Comparison of ENCODE assay signal across 13 cellular contexts in genomic region chr11:73186294-73186850, GRCh38. TPM values are rescaled to one million over a fixed set of nuclear protein-coding genes. Genes with fewer than 3 reads are reported as not detected.
A peak's percentile ranks its signal among the peaks of the same experiment; 100 is the strongest.
DNase-seq lines count a peak whose midpoint lies in the region; ATAC-seq and TF ChIP-seq lines count a peak whose summit lies in the region.
"Had no signal": no experiment of that assay in that cellular context is flagged by ENCODE, and none has a peak within 500 bp of the region (broad histone marks: within the 10 kb centered on the region; RNA-seq: fewer than 3 reads in every experiment).

No MANE protein-coding gene starts in this region.

- intact Hi-C loops in mammary epithelial cell (cut with micrococcal nuclease) = loop anchor here (1.0 to 2.0 kb wide), 3 partner anchors 8 to 148 kb away; partner anchors contain the start of gene P2RY2
- intact Hi-C loops in prostate gland (cut with DNase I) = loop anchor here (5.0 kb wide), 2 partner anchors 56 to 101 kb away; no protein-coding TSS in a partner anchor
- intact Hi-C loops in activated CD8-positive, alpha-beta T cell treated with anti-CD3 and anti-CD28 coated beads for 36 hours (cut with micrococcal nuclease) = loop anchor here (10.0 kb wide), 2 partner anchors 108 to 352 kb away; no protein-coding TSS in a partner anchor

- TF ChIP-seq CTCF in mammary epithelial cell (conservative IDR thresholded peaks at IDR 0.05 in 1 of 2, IDR thresholded peaks at IDR 0.05 in 1 of 2; ENCODE audit: extremely low read depth in 1 of 2, insufficient read depth in 1 of 2, low read depth in 1 of 2, low read length in 2 of 2) = no peak
- TF ChIP-seq CTCF in prostate gland (IDR thresholded peaks at IDR 0.05) = no peak
- no peak for TF ChIP-seq CTCF in activated CD8-positive, alpha-beta T cell treated with anti-CD3 and anti-CD28 coated beads for 36 hours (IDR thresholded peaks at IDR 0.05)

- POLR2A ChIA-PET in activated CD8-positive, alpha-beta T cell treated with anti-CD3 and anti-CD28 coated beads for 36 hours (lab: Charles Lee) = interaction anchor here (1.1 kb wide), 1 partner anchor 364 kb away, joined by 3 read pairs; no protein-coding TSS in a partner anchor

- H3K4me3 ChIP-seq in BLaER1 treated with 17β-estradiol and CSF1 and Interleukin-3, amounts not matched to agents 10 nM and 100 nM = peak overlapping the region in 1 of 10 experiments; percentile 59; a peak in 1 of 20 replicates
- H3K4me3 ChIP-seq in mammary epithelial cell (replicated peaks in 1 of 3; ENCODE audit: insufficient read depth in 1 of 3, low read depth in 2 of 3, low read length in 3 of 3) (peak overlapping the region in 1 of 3 experiments; percentile 15), prostate gland (no peak overlapping the region)

- H2AFZ ChIP-seq in mammary epithelial cell (ENCODE audit: low read depth, low read length) = peak overlapping the region; percentile 58

- CTCF ChIA-PET in mammary epithelial cell (lab: Charles Lee; ENCODE audit: low non-redundant PET) = interaction anchor here (0.6 to 2.0 kb wide), 9 partner anchors 9 to 461 kb away, joined by 3 to 18 read pairs (median 5); no protein-coding TSS in a partner anchor
- CTCF ChIA-PET in activated CD8-positive, alpha-beta T cell treated with anti-CD3 and anti-CD28 coated beads for 36 hours (lab: Charles Lee) = interaction anchor here (0.7 to 4.7 kb wide), 16 partner anchors 9 to 311 kb away, joined by 3 to 39 read pairs (median 4); no protein-coding TSS in a partner anchor

- peaks cover 7% of the 10 kb centered on the region for H3K27me3 Mint-ChIP-seq in activated CD8-positive, alpha-beta T cell treated with anti-CD3 and anti-CD28 coated beads for 36 hours

- peaks cover 3% of the 10 kb centered on the region for H3K4me1 Mint-ChIP-seq in activated CD8-positive, alpha-beta T cell treated with anti-CD3 and anti-CD28 coated beads for 36 hours (ENCODE audit: low read depth)

- in situ Hi-C loops in KBM-7 (cut with MboI; ENCODE audit: low pct_unique_long_range_greater_than_20kb, low sequenced_read_pairs) (no loop called here), mammary epithelial cell (cut with MboI; ENCODE audit: low sequenced_read_pairs in 2 of 2) (loop anchor here (5.0 to 10.0 kb wide), 4 partner anchors 51 to 462 kb away; no protein-coding TSS in a partner anchor)

- H3K36me3 ChIP-seq in BLaER1 treated with 17β-estradiol and CSF1 and Interleukin-3, amounts not matched to agents 10 nM and 100 nM = no peaks in the 10 kb centered on the region
- no peaks in the 10 kb centered on the region for H3K36me3 ChIP-seq in mammary epithelial cell (ENCODE audit: insufficient read depth, low read length)
- no peaks in the 10 kb centered on the region for H3K36me3 ChIP-seq in prostate gland

- ATAC-seq in GM19023 (IDR thresholded peaks at IDR 0.05; ENCODE audit: unreplicated experiment) (no peak), HG02981 (IDR thresholded peaks at IDR 0.05; ENCODE audit: unreplicated experiment) (no peak)
- no peak for ATAC-seq in activated CD8-positive, alpha-beta T cell treated with anti-CD3 and anti-CD28 coated beads for 36 hours

- H3K4me3 Mint-ChIP-seq in activated CD8-positive, alpha-beta T cell treated with anti-CD3 and anti-CD28 coated beads for 36 hours = no peak overlapping the region
- H3K4me3 Mint-ChIP-seq: nephron; T-helper 1 cell treated with Interleukin-12 subunit alpha and Interleukin-12 subunit beta and Interleukin-4 antibody, amounts not matched to agents 30 μg/mL and 1 μg/mL, for 36 hours had no signal

- TF ChIP-seq POLR2A in prostate gland (IDR thresholded peaks at IDR 0.05) = no peak

- dilution Hi-C loops in mammary epithelial cell (cut with HindIII; ENCODE audit: low sequenced_read_pairs) = no loop called here

- no TSS peak for BruUV-seq in mammary epithelial cell (replicated peaks; lab: Mats Ljungman, UMichigan)

- 26% methylated on average over 8 of the region's 10 CpGs for WGBS in mammary epithelial cell (ENCODE audit: low coverage, missing lambda C conversion rate)
- WGBS in prostate gland = 55% methylated on average over 10 of the region's 10 CpGs

- H3K36me3 Mint-ChIP-seq in activated CD8-positive, alpha-beta T cell treated with anti-CD3 and anti-CD28 coated beads for 36 hours (ENCODE audit: low read depth) = no peaks in the 10 kb centered on the region

- no peaks in the 10 kb centered on the region for H4K20me1 ChIP-seq in BLaER1 treated with 17β-estradiol and CSF1 and Interleukin-3, amounts not matched to agents 10 nM and 100 nM
- H4K20me1 ChIP-seq in mammary epithelial cell (ENCODE audit: insufficient read depth, low read length) = no peaks in the 10 kb centered on the region

- H3K27ac ChIP-seq in BLaER1 treated with 17β-estradiol and CSF1 and Interleukin-3, amounts not matched to agents 10 nM and 100 nM = peak overlapping the region in 7 of 11 experiments; percentile 17 to 79 (median 74); a peak in 11 of 22 replicates
- H3K27ac ChIP-seq in mammary epithelial cell (ENCODE audit: insufficient read depth, low read depth, low read length) = peak overlapping the region; percentile 60
- H3K27ac ChIP-seq in prostate gland = peak overlapping the region in 1 of 2 donors; percentile 7
- H3K27ac ChIP-seq: C4-2B had no signal

- H3K27me3 ChIP-seq in BLaER1 treated with 17β-estradiol and CSF1 and Interleukin-3, amounts not matched to agents 10 nM and 100 nM = no peaks in the 10 kb centered on the region
- H3K27me3 ChIP-seq in mammary epithelial cell (ENCODE audit: insufficient read depth, low read length) = no peaks in the 10 kb centered on the region
- H3K27me3 ChIP-seq in prostate gland (replicated peaks; ENCODE audit: insufficient read depth) = no peaks in the 10 kb centered on the region

- no peaks in the 10 kb centered on the region for H3K9me3 Mint-ChIP-seq in activated CD8-positive, alpha-beta T cell treated with anti-CD3 and anti-CD28 coated beads for 36 hours
- H3K9me3 Mint-ChIP-seq: nephron; T-helper 1 cell treated with Interleukin-12 subunit alpha and Interleukin-12 subunit beta and Interleukin-4 antibody, amounts not matched to agents 30 μg/mL and 1 μg/mL, for 36 hours had no signal

- H3K27ac Mint-ChIP-seq in activated CD8-positive, alpha-beta T cell treated with anti-CD3 and anti-CD28 coated beads for 36 hours = no peak overlapping the region
- H3K27ac Mint-ChIP-seq: nephron; T-helper 1 cell treated with Interleukin-12 subunit alpha and Interleukin-12 subunit beta and Interleukin-4 antibody, amounts not matched to agents 30 μg/mL and 1 μg/mL, for 36 hours had no signal

- H3K9me3 ChIP-seq in BLaER1 treated with 17β-estradiol and CSF1 and Interleukin-3, amounts not matched to agents 10 nM and 100 nM (replicated peaks in 1 of 11) = no peaks in the 10 kb centered on the region
- H3K9me3 ChIP-seq in mammary epithelial cell (replicated peaks; ENCODE audit: insufficient read depth, low read length) = no peaks in the 10 kb centered on the region
- H3K9me3 ChIP-seq in prostate gland = no peaks in the 10 kb centered on the region

- no peaks in the 10 kb centered on the region for H3K79me2 ChIP-seq in mammary epithelial cell (ENCODE audit: insufficient read depth, low read length)

- peak overlapping the region in 7 of 11 experiments; percentile 4 to 76 (median 21); a peak in 9 of 22 replicates for H3K9ac ChIP-seq in BLaER1 treated with 17β-estradiol and CSF1 and Interleukin-3, amounts not matched to agents 10 nM and 100 nM
- H3K9ac ChIP-seq in mammary epithelial cell (ENCODE audit: insufficient read depth, low read length) = peak overlapping the region; percentile 39

- H3K4me2 ChIP-seq in BLaER1 treated with 17β-estradiol and CSF1 and Interleukin-3, amounts not matched to agents 10 nM and 100 nM = peak overlapping the region; percentile 53 to 93 (median 64); a peak in 21 of 22 replicates
- H3K4me2 ChIP-seq in mammary epithelial cell (ENCODE audit: insufficient read depth, low read depth, low read length) = peak overlapping the region; percentile 75

- peak; percentile 39 for DNase-seq in KBM-7
- DNase-seq in mammary epithelial cell = peak; percentile 93
- DNase-seq in prostate gland (ENCODE audit: low spot score) = peak; percentile 55
- no peak for DNase-seq in stimulated activated CD4-positive, alpha-beta T cell treated with anti-CD3 and anti-CD28 coated beads, Interleukin-15, amount 100 ng/mL, for 24 hours
- DNase-seq in activated CD8-positive, alpha-beta T cell treated with anti-CD3 and anti-CD28 coated beads for 36 hours = no peak
- DNase-seq: activated naive CD4-positive, alpha-beta T cell treated with anti-CD3 and anti-CD28 coated beads, Interleukin-2, amount 50 U/mL, for 16 hours; NCI-H146 had no signal

- H3K4me1 ChIP-seq in BLaER1 treated with 17β-estradiol and CSF1 and Interleukin-3, amounts not matched to agents 10 nM and 100 nM = peaks cover 48 to 75% (median 64%) of the 10 kb centered on the region in 10 experiments
- H3K4me1 ChIP-seq in mammary epithelial cell (ENCODE audit: insufficient read depth, low read length) (peaks cover 44% of the 10 kb centered on the region), prostate gland (replicated peaks) (no peaks in the 10 kb centered on the region)

RNA-seq across cellular contexts. Expression of gene P2RY2, which starts 31.7 kb away (rescaled TPM):
- total RNA-seq in mammary epithelial cell (10 to 100 TPM in 1 of 2 donors, 1 to 10 TPM in 1; 7.8 to 21.6 TPM), prostate gland (1 to 10 TPM; 2.7 to 3.5 TPM)
- polyA plus RNA-seq in mammary epithelial cell = 27.6 TPM
- 31.5 TPM for polyA minus RNA-seq in mammary epithelial cell
- total RNA-seq in activated CD8-positive, alpha-beta T cell treated with anti-CD3 and anti-CD28 coated beads for 36 hours = not detected

RNA-seq across cellular contexts. Expression of gene FCHSD2, which starts 44.3 kb away (rescaled TPM):
- total RNA-seq in mammary epithelial cell (10 to 100 TPM in 1 of 2 donors, 1 to 10 TPM in 1; 6.0 to 37.2 TPM), prostate gland (10 to 100 TPM in 1 of 2 donors, 1 to 10 TPM in 1; 9.9 to 45.3 TPM)
- polyA plus RNA-seq in mammary epithelial cell = 11.7 TPM
- 9.5 TPM for polyA minus RNA-seq in mammary epithelial cell
- total RNA-seq in activated CD8-positive, alpha-beta T cell treated with anti-CD3 and anti-CD28 coated beads for 36 hours = 10 to 100 TPM; 23.6 to 24.8 TPM

Comparison
In these comparisons a context has a peak if more than half of its experiments do, and no peak if none do; other contexts are left out.
1. DNase-seq: peak in KBM-7 (single experiment), mammary epithelial cell (single experiment) and prostate gland (single experiment); none in stimulated activated CD4-positive, alpha-beta T cell treated with anti-CD3 and anti-CD28 coated beads, Interleukin-15, amount 100 ng/mL, for 24 hours (single experiment) and activated CD8-positive, alpha-beta T cell treated with anti-CD3 and anti-CD28 coated beads for 36 hours (single experiment).